Comparison of ENCODE assay signal across 17 cellular contexts in the genomic region with DNA sequence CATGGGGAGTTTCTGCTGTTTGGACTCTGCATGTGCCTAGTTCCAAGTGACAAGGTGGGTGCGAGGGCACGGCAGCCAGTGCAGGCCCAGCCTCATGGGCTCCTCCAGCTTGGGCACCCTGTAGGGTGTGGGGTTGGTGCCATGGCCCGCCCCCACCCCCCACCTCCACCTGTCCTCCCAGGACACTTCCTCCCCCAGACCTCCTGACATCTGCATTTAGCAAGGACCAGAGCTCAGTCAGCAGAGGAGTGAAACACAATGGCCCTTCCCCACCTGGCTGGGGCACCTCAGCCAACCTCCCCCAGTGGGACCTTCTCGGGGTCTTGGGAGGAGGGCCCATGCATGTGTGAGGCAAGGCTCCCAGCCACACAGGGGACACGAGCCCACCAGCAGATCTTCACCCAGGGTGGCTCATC. TPM values are rescaled to one million over a fixed set of nuclear protein-coding genes. Genes with fewer than 3 reads are reported as not detected.
DNase-seq lines count a peak whose midpoint lies in the region; ATAC-seq and TF ChIP-seq lines count a peak whose summit lies in the region.
"Had no signal": no experiment of that assay in that cellular context is flagged by ENCODE, and none has a peak within 500 bp of the region (broad histone marks: within the 10 kb centered on the region; RNA-seq: fewer than 3 reads in every experiment).

No MANE protein-coding gene starts in this region.

- H3K27ac ChIP-seq in right atrium auricular region: no peak overlapping the region
- H3K27ac ChIP-seq in ovary: no peak overlapping the region
- H3K27ac ChIP-seq: cardiac muscle cell, left lung, SJSA1 had no signal

- no peaks in the 10 kb centered on the region for H3K36me3 ChIP-seq in right atrium auricular region
- H3K36me3 ChIP-seq in ovary: no peaks in the 10 kb centered on the region
- H3K36me3 ChIP-seq: cardiac muscle cell, HAP-1, left lung, SJSA1 had no signal

- CTCF ChIA-PET in activated CD4-positive, alpha-beta T cell treated with anti-CD3 and anti-CD28 coated beads, Interleukin-2, amount 10 ng/mL, durations not matched to agents 7 days and 5 days (lab: Charles Lee): interaction anchor here (0.7 to 1.1 kb wide), 2 partner anchors 160 to 388 kb away, joined by 3 read pairs; no protein-coding TSS in a partner anchor

- H3K4me3 ChIP-seq in right atrium auricular region (no peak overlapping the region), ovary (no peak overlapping the region)
- H3K4me3 ChIP-seq: cardiac muscle cell, HAP-1, left lung, SJSA1 had no signal

- H3K36me3 Mint-ChIP-seq in activated CD4-positive, alpha-beta T cell treated with anti-CD3 and anti-CD28 coated beads, Interleukin-2, amount 10 ng/mL, durations not matched to agents 7 days and 5 days (ENCODE audit: low read depth): no peaks in the 10 kb centered on the region
- H3K36me3 Mint-ChIP-seq: activated naive CD8-positive, alpha-beta T cell treated with anti-CD3 and anti-CD28 coated beads for 36 hours; IgD-negative memory B cell had no signal

- TF ChIP-seq EP300 in ovary (IDR thresholded peaks at IDR 0.05): no peak

- H3K4me1 ChIP-seq in right atrium auricular region: peaks cover 0 to 51% of the 10 kb centered on the region in 2 donors
- H3K4me1 ChIP-seq in ovary (ENCODE audit: insufficient read depth): peaks cover 6% of the 10 kb centered on the region
- H3K4me1 ChIP-seq: HAP-1 had no signal

- no peak for TF ChIP-seq CTCF in GM20000 (IDR thresholded peaks at IDR 0.05; ENCODE audit: extremely low read depth, missing control alignments)
- no peak for TF ChIP-seq CTCF in right atrium auricular region (IDR thresholded peaks at IDR 0.05)
- TF ChIP-seq CTCF in ovary (IDR thresholded peaks at IDR 0.05): no peak

- WGBS in ovary, 3 donors: 88 to 97% (median 93%) methylated on average over 5 of the region's 5 CpGs

- peaks cover 56% of the 10 kb centered on the region for H3K27me3 Mint-ChIP-seq in activated CD4-positive, alpha-beta T cell treated with anti-CD3 and anti-CD28 coated beads, Interleukin-2, amount 10 ng/mL, durations not matched to agents 7 days and 5 days

- POLR2A ChIA-PET in activated CD4-positive, alpha-beta T cell treated with anti-CD3 and anti-CD28 coated beads, Interleukin-2, amount 10 ng/mL, durations not matched to agents 7 days and 5 days (lab: Charles Lee): no interaction called here

- no peaks in the 10 kb centered on the region for H3K9me3 Mint-ChIP-seq in activated CD4-positive, alpha-beta T cell treated with anti-CD3 and anti-CD28 coated beads, Interleukin-2, amount 10 ng/mL, durations not matched to agents 7 days and 5 days
- H3K9me3 Mint-ChIP-seq: activated naive CD8-positive, alpha-beta T cell treated with anti-CD3 and anti-CD28 coated beads for 36 hours; IgD-negative memory B cell had no signal

- peak; percentile 2 for DNase-seq in activated CD4-positive, alpha-beta T cell treated with anti-CD3 and anti-CD28 coated beads for 48 hours
- no peak for DNase-seq in activated CD4-positive, alpha-beta T cell treated with anti-CD3 and anti-CD28 coated beads, Interleukin-2, amount 10 ng/mL, durations not matched to agents 7 days and 5 days
- DNase-seq in GM20000 (ENCODE audit: low spot score) (peak; percentile 45), right atrium auricular region (ENCODE audit: low spot score) (peak; percentile 58), ovary (peak in 4 of 5 donors; percentile 2 to 21 (median 10)), middle frontal gyrus (ENCODE audit: extremely low spot score, low spot score) (no peak), OCI-M1 (lab: John Stamatoyannopoulos, UW) (no peak)
- DNase-seq: activated naive CD8-positive, alpha-beta T cell treated with anti-CD3 and anti-CD28 coated beads for 36 hours; effector CD8-positive, alpha-beta T cell; hypothalamus; occipital lobe had no signal

- no peak overlapping the region for H3K27ac Mint-ChIP-seq in activated CD4-positive, alpha-beta T cell treated with anti-CD3 and anti-CD28 coated beads, Interleukin-2, amount 10 ng/mL, durations not matched to agents 7 days and 5 days
- H3K27ac Mint-ChIP-seq: activated naive CD8-positive, alpha-beta T cell treated with anti-CD3 and anti-CD28 coated beads for 36 hours had no signal

- no peak for TF ChIP-seq POLR2A in ovary (IDR thresholded peaks at IDR 0.05)

- no peak overlapping the region for H3K4me3 Mint-ChIP-seq in activated CD4-positive, alpha-beta T cell treated with anti-CD3 and anti-CD28 coated beads, Interleukin-2, amount 10 ng/mL, durations not matched to agents 7 days and 5 days
- H3K4me3 Mint-ChIP-seq: activated naive CD8-positive, alpha-beta T cell treated with anti-CD3 and anti-CD28 coated beads for 36 hours had no signal

- H3K27me3 ChIP-seq in right atrium auricular region (peaks cover 0 to 6% of the 10 kb centered on the region in 2 donors), ovary (no peaks in the 10 kb centered on the region)

- no peak for ATAC-seq in HG03280 (IDR thresholded peaks at IDR 0.05; ENCODE audit: unreplicated experiment)
- ATAC-seq: left lung had no signal

- H3K9me3 ChIP-seq in right atrium auricular region (no peaks in the 10 kb centered on the region), ovary (no peaks in the 10 kb centered on the region)
- H3K9me3 ChIP-seq: HAP-1, left lung had no signal

- peaks cover 40% of the 10 kb centered on the region for H3K4me1 Mint-ChIP-seq in activated CD4-positive, alpha-beta T cell treated with anti-CD3 and anti-CD28 coated beads, Interleukin-2, amount 10 ng/mL, durations not matched to agents 7 days and 5 days

- intact Hi-C loops in ovary (cut with DNase I): no loop called here

RNA-seq across cellular contexts. Expression of a gene that starts 1.9 kb away (rescaled TPM):
- 1 to 10 TPM; 1.4 to 1.8 TPM for total RNA-seq in activated CD4-positive, alpha-beta T cell treated with anti-CD3 and anti-CD28 coated beads, Interleukin-2, amount 10 ng/mL, durations not matched to agents 7 days and 5 days
- total RNA-seq in right atrium auricular region: 1 to 10 TPM; 2.4 to 2.8 TPM
- total RNA-seq in ovary: 10 to 100 TPM in 1 of 7 donors, 1 to 10 TPM in 4, under 1 TPM in 2; 0.33 to 17.2 (median 1.5) TPM
- polyA plus RNA-seq in ovary: under 1 TPM in 1 of 2 donors, not detected in 1; 0.80 TPM
- polyA plus RNA-seq: IgD-negative memory B cell had no signal

Comparison
In these comparisons a context has a peak if more than half of its experiments do, and no peak if none do; other contexts are left out.
1. DNase-seq: peak in activated CD4-positive, alpha-beta T cell treated with anti-CD3 and anti-CD28 coated beads for 48 hours (single experiment), GM20000 (single experiment), right atrium auricular region (single experiment) and ovary (4 of 5); none in activated CD4-positive, alpha-beta T cell treated with anti-CD3 and anti-CD28 coated beads, Interleukin-2, amount 10 ng/mL, durations not matched to agents 7 days and 5 days (single experiment), middle frontal gyrus (single experiment) and OCI-M1 (single experiment).